Comparison of ENCODE assay signal across 1 cellular context in genomic region chr19:58560921-58561320, GRCh38.
TF ChIP-seq lines count a peak whose summit lies in the region.

No MANE protein-coding gene starts in this region.

TF ChIP-seq in IMR-90, 13 proteins besides CTCF, POLR2A, EP300 and RAD21:
- TF ChIP-seq MXI1 (IDR thresholded peaks at IDR 0.05; ENCODE audit: borderline replicate concordance, low read depth, low read length) (no peak), MAZ (IDR thresholded peaks at IDR 0.05; ENCODE audit: borderline replicate concordance, low read depth, low read length) (no peak)
